ENCODE assay signal across 15 cellular contexts in the genomic region with DNA sequence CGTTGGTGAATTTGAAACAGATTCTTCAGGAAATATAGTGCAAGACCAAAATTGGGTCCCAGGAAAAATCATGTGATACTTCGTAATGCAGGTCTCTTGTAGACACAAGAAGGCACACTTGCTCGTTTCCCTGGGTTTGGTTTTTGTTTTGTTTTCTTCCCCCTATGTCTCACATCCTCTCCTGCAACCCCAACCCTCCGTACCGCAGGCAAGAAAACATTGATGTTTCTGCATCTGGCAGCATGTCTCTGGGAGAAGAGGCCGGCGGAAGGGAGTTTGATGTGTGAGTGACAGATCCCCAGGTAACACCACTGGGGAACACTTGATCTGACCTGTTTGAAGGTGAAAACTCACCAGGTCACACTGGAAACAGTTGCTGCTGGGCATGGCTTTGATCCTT.
DNase-seq lines count a peak whose midpoint lies in the region; ATAC-seq lines count a peak whose summit lies in the region.
"Had no signal": no experiment of that assay in that cellular context is flagged by ENCODE, and none has a peak within 500 bp of the region (broad histone marks: within the 10 kb centered on the region; RNA-seq: fewer than 3 reads in every experiment).

No MANE protein-coding gene starts in this region.

- no peaks in the 10 kb centered on the region for H3K27me3 Mint-ChIP-seq in activated naive CD8-positive, alpha-beta T cell
- no peaks in the 10 kb centered on the region for H3K27me3 Mint-ChIP-seq in activated naive CD8-positive, alpha-beta T cell treated with anti-CD3 and anti-CD28 coated beads, Interleukin-2, amount 50 U/mL, for 24 hours
- no peaks in the 10 kb centered on the region for H3K27me3 Mint-ChIP-seq in T-helper 1 cell treated with Interleukin-12 subunit alpha and Interleukin-12 subunit beta and Interleukin-4 antibody, amounts not matched to agents 30 μg/mL and 1 μg/mL, for 36 hours (ENCODE audit: low read depth)

- peak overlapping the region; percentile 21 for H3K4me3 Mint-ChIP-seq in activated naive CD8-positive, alpha-beta T cell
- H3K4me3 Mint-ChIP-seq in activated naive CD8-positive, alpha-beta T cell treated with anti-CD3 and anti-CD28 coated beads, Interleukin-2, amount 50 U/mL, for 24 hours: no peak overlapping the region
- no peak overlapping the region for H3K4me3 Mint-ChIP-seq in T-helper 1 cell treated with Interleukin-12 subunit alpha and Interleukin-12 subunit beta and Interleukin-4 antibody, amounts not matched to agents 30 μg/mL and 1 μg/mL, for 36 hours
- peak overlapping the region; percentile 34 for H3K4me3 Mint-ChIP-seq in stimulated activated effector memory CD8-positive, alpha-beta T cell treated with anti-CD3 and anti-CD28 coated beads, Interleukin-12 subunit alpha, Interleukin-12 subunit beta, amount 100 ng/mL, for 72 hours

- no peak for ATAC-seq in activated naive CD8-positive, alpha-beta T cell treated with anti-CD3 and anti-CD28 coated beads, Interleukin-2, amount 50 U/mL, for 24 hours
- ATAC-seq in stimulated activated effector memory CD8-positive, alpha-beta T cell treated with anti-CD3 and anti-CD28 coated beads, Interleukin-12 subunit alpha, Interleukin-12 subunit beta, amount 100 ng/mL, for 72 hours: peak; percentile 76
- ATAC-seq: gastrocnemius medialis had no signal

- peaks cover 43% of the 10 kb centered on the region for H3K4me1 Mint-ChIP-seq in activated naive CD8-positive, alpha-beta T cell (ENCODE audit: low read depth)
- H3K4me1 Mint-ChIP-seq in activated naive CD8-positive, alpha-beta T cell treated with anti-CD3 and anti-CD28 coated beads, Interleukin-2, amount 50 U/mL, for 24 hours: peaks cover 30% of the 10 kb centered on the region
- H3K4me1 Mint-ChIP-seq in T-helper 1 cell treated with Interleukin-12 subunit alpha and Interleukin-12 subunit beta and Interleukin-4 antibody, amounts not matched to agents 30 μg/mL and 1 μg/mL, for 36 hours (ENCODE audit: low read depth): peaks cover 14% of the 10 kb centered on the region
- H3K4me1 Mint-ChIP-seq in stimulated activated effector memory CD8-positive, alpha-beta T cell treated with anti-CD3 and anti-CD28 coated beads, Interleukin-12 subunit alpha, Interleukin-12 subunit beta, amount 100 ng/mL, for 72 hours: peaks cover 48% of the 10 kb centered on the region

- no peaks in the 10 kb centered on the region for H3K36me3 Mint-ChIP-seq in activated naive CD8-positive, alpha-beta T cell
- no peaks in the 10 kb centered on the region for H3K36me3 Mint-ChIP-seq in activated naive CD8-positive, alpha-beta T cell treated with anti-CD3 and anti-CD28 coated beads, Interleukin-2, amount 50 U/mL, for 24 hours (ENCODE audit: low read depth)
- H3K36me3 Mint-ChIP-seq in T-helper 1 cell treated with Interleukin-12 subunit alpha and Interleukin-12 subunit beta and Interleukin-4 antibody, amounts not matched to agents 30 μg/mL and 1 μg/mL, for 36 hours (ENCODE audit: low read depth): no peaks in the 10 kb centered on the region
- no peaks in the 10 kb centered on the region for H3K36me3 Mint-ChIP-seq in stimulated activated effector memory CD8-positive, alpha-beta T cell treated with anti-CD3 and anti-CD28 coated beads, Interleukin-12 subunit alpha, Interleukin-12 subunit beta, amount 100 ng/mL, for 72 hours

- no peak for DNase-seq in activated naive CD8-positive, alpha-beta T cell treated with anti-CD3 and anti-CD28 coated beads, Interleukin-2, amount 50 U/mL, for 24 hours
- DNase-seq in central memory CD4-positive, alpha-beta T cell: peak; percentile 50
- DNase-seq in stimulated activated effector memory CD8-positive, alpha-beta T cell treated with anti-CD3 and anti-CD28 coated beads, Interleukin-12 subunit alpha, Interleukin-12 subunit beta, amount 100 ng/mL, for 72 hours (ENCODE audit: low spot score in 2 of 2): no peak
- no peak for DNase-seq in putamen (ENCODE audit: low spot score)
- DNase-seq in KG1 (lab: John Stamatoyannopoulos, UW): no peak
- DNase-seq in kidney glomerular epithelial cell (lab: John Stamatoyannopoulos, UW): no peak
- DNase-seq: AML-193; anterior cingulate cortex; gastrocnemius medialis; left ventricle myocardium superior; NK-92 treated with Interleukin-12 subunit alpha and Interleukin-12 subunit beta, amount 100 ng/mL, for 24 hours; sigmoid colon; stimulated activated CD4-positive, alpha-beta T cell treated with anti-CD3 and anti-CD28 coated beads, Interleukin-4, amount 100 ng/mL, for 1 hour had no signal

- no peaks in the 10 kb centered on the region for H3K9me3 Mint-ChIP-seq in activated naive CD8-positive, alpha-beta T cell (ENCODE audit: low read depth)
- H3K9me3 Mint-ChIP-seq in activated naive CD8-positive, alpha-beta T cell treated with anti-CD3 and anti-CD28 coated beads, Interleukin-2, amount 50 U/mL, for 24 hours: peaks cover 8% of the 10 kb centered on the region
- peaks cover 19% of the 10 kb centered on the region for H3K9me3 Mint-ChIP-seq in T-helper 1 cell treated with Interleukin-12 subunit alpha and Interleukin-12 subunit beta and Interleukin-4 antibody, amounts not matched to agents 30 μg/mL and 1 μg/mL, for 36 hours
- H3K9me3 Mint-ChIP-seq in stimulated activated effector memory CD8-positive, alpha-beta T cell treated with anti-CD3 and anti-CD28 coated beads, Interleukin-12 subunit alpha, Interleukin-12 subunit beta, amount 100 ng/mL, for 72 hours: peaks cover 4% of the 10 kb centered on the region

- peak overlapping the region; percentile 12 for H3K27ac Mint-ChIP-seq in activated naive CD8-positive, alpha-beta T cell
- no peak overlapping the region for H3K27ac Mint-ChIP-seq in activated naive CD8-positive, alpha-beta T cell treated with anti-CD3 and anti-CD28 coated beads, Interleukin-2, amount 50 U/mL, for 24 hours
- peak overlapping the region; percentile 37 for H3K27ac Mint-ChIP-seq in T-helper 1 cell treated with Interleukin-12 subunit alpha and Interleukin-12 subunit beta and Interleukin-4 antibody, amounts not matched to agents 30 μg/mL and 1 μg/mL, for 36 hours
- no peak overlapping the region for H3K27ac Mint-ChIP-seq in stimulated activated effector memory CD8-positive, alpha-beta T cell treated with anti-CD3 and anti-CD28 coated beads, Interleukin-12 subunit alpha, Interleukin-12 subunit beta, amount 100 ng/mL, for 72 hours

Comparison
In these comparisons a context has a peak if more than half of its experiments do, and no peak if none do; other contexts are left out.
1. H3K27ac Mint-ChIP-seq: peak in activated naive CD8-positive, alpha-beta T cell (single experiment) and T-helper 1 cell treated with Interleukin-12 subunit alpha and Interleukin-12 subunit beta and Interleukin-4 antibody, amounts not matched to agents 30 μg/mL and 1 μg/mL, for 36 hours (single experiment); none in activated naive CD8-positive, alpha-beta T cell treated with anti-CD3 and anti-CD28 coated beads, Interleukin-2, amount 50 U/mL, for 24 hours (single experiment) and stimulated activated effector memory CD8-positive, alpha-beta T cell treated with anti-CD3 and anti-CD28 coated beads, Interleukin-12 subunit alpha, Interleukin-12 subunit beta, amount 100 ng/mL, for 72 hours (single experiment).
2. H3K4me3 Mint-ChIP-seq: peak in activated naive CD8-positive, alpha-beta T cell (single experiment) and stimulated activated effector memory CD8-positive, alpha-beta T cell treated with anti-CD3 and anti-CD28 coated beads, Interleukin-12 subunit alpha, Interleukin-12 subunit beta, amount 100 ng/mL, for 72 hours (single experiment); none in activated naive CD8-positive, alpha-beta T cell treated with anti-CD3 and anti-CD28 coated beads, Interleukin-2, amount 50 U/mL, for 24 hours (single experiment) and T-helper 1 cell treated with Interleukin-12 subunit alpha and Interleukin-12 subunit beta and Interleukin-4 antibody, amounts not matched to agents 30 μg/mL and 1 μg/mL, for 36 hours (single experiment).